21 cellular contexts compared by ENCODE assay signal in the genomic region with DNA sequence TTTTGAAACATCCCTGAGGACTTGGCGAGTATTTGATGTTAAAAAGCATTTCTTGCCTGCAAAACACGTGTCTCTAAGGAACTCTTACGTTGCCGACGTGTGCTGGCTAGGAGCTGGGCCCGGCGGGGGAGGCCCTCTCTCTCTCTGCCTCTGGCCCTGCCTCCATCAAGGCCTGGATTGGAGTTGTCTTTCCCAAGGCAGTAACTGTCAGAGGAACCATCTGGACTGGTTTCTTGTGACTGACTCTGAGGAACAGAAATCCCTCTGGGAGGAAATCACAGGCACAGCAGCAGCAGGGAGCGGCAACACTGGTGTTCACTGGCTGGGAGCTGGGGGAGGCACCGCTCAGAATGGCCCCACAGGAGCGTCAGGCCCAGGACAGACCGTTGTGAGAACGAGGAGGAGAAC.
DNase-seq lines count a peak whose midpoint lies in the region; ATAC-seq and TF ChIP-seq lines count a peak whose summit lies in the region.
"Had no signal": no experiment of that assay in that cellular context is flagged by ENCODE, and none has a peak within 500 bp of the region (broad histone marks: within the 10 kb centered on the region; RNA-seq: fewer than 3 reads in every experiment).

No MANE protein-coding gene starts in this region.

- H3K4me3 ChIP-seq in right atrium auricular region = no peak overlapping the region
- H3K4me3 ChIP-seq: testis had no signal

- H3K4me1 Mint-ChIP-seq in chondrocyte (ENCODE audit: low read depth) = peaks cover 45% of the 10 kb centered on the region
- H3K4me1 Mint-ChIP-seq: CD8-positive, alpha-beta memory T cell; central memory CD8-positive, alpha-beta T cell had no signal

- peaks cover 0 to 4% of the 10 kb centered on the region in 2 donors for H3K9me3 ChIP-seq in right atrium auricular region
- H3K9me3 ChIP-seq: testis had no signal

- H3K4me3 Mint-ChIP-seq in chondrocyte (ENCODE audit: unreplicated experiment) = no peak overlapping the region
- H3K4me3 Mint-ChIP-seq: CD8-positive, alpha-beta memory T cell; central memory CD8-positive, alpha-beta T cell; effector memory CD8-positive, alpha-beta T cell; naive thymus-derived CD4-positive, alpha-beta T cell had no signal

- no peak for TF ChIP-seq CTCF in chondrocyte (IDR thresholded peaks at IDR 0.05)
- no peak for TF ChIP-seq CTCF in right atrium auricular region (IDR thresholded peaks at IDR 0.05)

- no peaks in the 10 kb centered on the region for H3K36me3 ChIP-seq in right atrium auricular region

- peak overlapping the region; percentile 78 for H3K27ac Mint-ChIP-seq in chondrocyte (ENCODE audit: unreplicated experiment)
- H3K27ac Mint-ChIP-seq: effector memory CD8-positive, alpha-beta T cell had no signal

- H3K27me3 ChIP-seq in right atrium auricular region = no peaks in the 10 kb centered on the region
- H3K27me3 ChIP-seq: testis had no signal

- no peaks in the 10 kb centered on the region for H3K27me3 Mint-ChIP-seq in chondrocyte (ENCODE audit: low read depth)
- H3K27me3 Mint-ChIP-seq: CD8-positive, alpha-beta memory T cell; central memory CD8-positive, alpha-beta T cell; effector memory CD8-positive, alpha-beta T cell; naive thymus-derived CD4-positive, alpha-beta T cell had no signal

- H3K9me3 Mint-ChIP-seq in chondrocyte (ENCODE audit: low read depth) = peaks cover 3% of the 10 kb centered on the region
- H3K9me3 Mint-ChIP-seq: effector memory CD8-positive, alpha-beta T cell had no signal

- DNase-seq in DMS 273 treated with DMSO at 0.1 percent for 48 hours (lab: John Stamatoyannopoulos, UW) (peak; percentile 50), chondrocyte (ENCODE audit: low spot score) (no peak), right atrium auricular region (ENCODE audit: low spot score) (no peak), sciatic nerve (ENCODE audit: low spot score) (no peak), NCI-H2196 treated with DMSO at 0.1 percent for 48 hours (lab: John Stamatoyannopoulos, UW; ENCODE audit: unreplicated experiment) (no peak), DMS153 (lab: John Stamatoyannopoulos, UW) (no peak)
- DNase-seq: activated CD4-positive, alpha-beta T cell treated with anti-CD3 and anti-CD28 coated beads for 48 hours; activated CD8-positive, alpha-beta memory T cell treated with anti-CD3 and anti-CD28 coated beads, Interleukin-2, amount 50 U/mL, for 4 hours; activated gamma-delta T cell treated with Interleukin-2 at 50 U/mL for 16 hours; amniotic stem cell; CD8-positive, alpha-beta memory T cell; effector memory CD8-positive, alpha-beta T cell; islet precursor cell; naive thymus-derived CD4-positive, alpha-beta T cell; NCI-H146; NCI-H226; SW 1271; testis had no signal

- peak overlapping the region; percentile 86 to 90 for H3K27ac ChIP-seq in right atrium auricular region
- H3K27ac ChIP-seq: testis had no signal

- peaks cover 0 to 48% of the 10 kb centered on the region in 2 donors for H3K4me1 ChIP-seq in right atrium auricular region

- intact Hi-C loops in sciatic nerve (cut with DNase I) = no loop called here

- no peaks in the 10 kb centered on the region for H3K36me3 Mint-ChIP-seq in chondrocyte (ENCODE audit: low read depth)

- ATAC-seq in sciatic nerve (peak; percentile 56), GM21717 (IDR thresholded peaks at IDR 0.05; ENCODE audit: unreplicated experiment) (no peak), GM18858 (IDR thresholded peaks at IDR 0.05; ENCODE audit: unreplicated experiment) (no peak)
- ATAC-seq: effector memory CD8-positive, alpha-beta T cell; naive thymus-derived CD4-positive, alpha-beta T cell had no signal
